10 cellular contexts compared by ENCODE assay signal in genomic region chr19:40797963-40798222, GRCh38. TPM values are rescaled to one million over a fixed set of nuclear protein-coding genes. Genes with fewer than 3 reads are reported as not detected.
DNase-seq lines count a peak whose midpoint lies in the region; ATAC-seq and TF ChIP-seq lines count a peak whose summit lies in the region.
"Had no signal": no experiment of that assay in that cellular context is flagged by ENCODE, and none has a peak within 500 bp of the region (broad histone marks: within the 10 kb centered on the region; RNA-seq: fewer than 3 reads in every experiment).

No MANE protein-coding gene starts in this region.

- H3K79me2 ChIP-seq in DOHH2 (ENCODE audit: control insufficient read depth, low read length), result peaks cover 38% of the 10 kb centered on the region

- DNase-seq in RWPE1 (ENCODE audit: low spot score), result no peak
- DNase-seq in psoas muscle, result no peak
- no peak for DNase-seq in cortex of kidney (lab: John Stamatoyannopoulos, UW)
- DNase-seq in stimulated activated CD4-positive, alpha-beta T cell treated with anti-CD3 and anti-CD28 coated beads, Interleukin-15, amount 100 ng/mL, for 24 hours, result no peak
- DNase-seq in activated CD8-positive, alpha-beta memory T cell treated with anti-CD3 and anti-CD28 coated beads for 24 hours, result no peak

- ATAC-seq in psoas muscle, result no peak
- ATAC-seq in HG03432 (IDR thresholded peaks at IDR 0.05; ENCODE audit: unreplicated experiment), result no peak

- H3K9me2 ChIP-seq in DOHH2 (replicated peaks; ENCODE audit: control insufficient read depth, low read length), result no peaks in the 10 kb centered on the region

- H3K4me2 ChIP-seq in DOHH2 (ENCODE audit: low read length), result peak overlapping the region; percentile 86

- H3K9me3 ChIP-seq in DOHH2 (ENCODE audit: control insufficient read depth, insufficient read depth, low read length) (no peaks in the 10 kb centered on the region), esophagus (ENCODE audit: control insufficient read depth in 2 of 2, insufficient read depth in 1 of 2, low read depth in 1 of 2, low read length in 1 of 2) (no peaks in the 10 kb centered on the region), psoas muscle (no peaks in the 10 kb centered on the region)

- peaks cover 21% of the 10 kb centered on the region for H4K20me1 ChIP-seq in DOHH2 (ENCODE audit: control insufficient read depth, insufficient read depth, low read depth, low read length)

- 57 to 60% methylated on average over 4 of the region's 4 CpGs for WGBS in esophagus, 2 donors
- 56 to 61% (median 59%) methylated on average over 4 of the region's 4 CpGs for WGBS in psoas muscle, 3 donors

- H3K4me1 ChIP-seq in DOHH2 (ENCODE audit: control insufficient read depth, low read length) (peaks cover 47% of the 10 kb centered on the region), esophagus (ENCODE audit: control insufficient read depth in 2 of 2, insufficient read depth in 2 of 2, low read length in 1 of 2) (peaks cover 19 to 23% of the 10 kb centered on the region in 2 donors), psoas muscle (peaks cover 29% of the 10 kb centered on the region)

- POLR2A ChIA-PET in RWPE1 (lab: Yijun Ruan, JAX; ENCODE audit: low non-redundant PET), result no interaction called here

- 0 out of 2 replicates have a peak, but pooled peaks cover under 1% of the 10 kb centered on the region for H3F3A ChIP-seq in DOHH2 (ENCODE audit: control insufficient read depth, insufficient read depth)

- H3K27ac ChIP-seq in DOHH2 (ENCODE audit: low read depth, low read length) (peak overlapping the region; percentile 79), RWPE1 (peak overlapping the region; percentile 88), esophagus (ENCODE audit: low read depth in 2 of 2, low read length in 1 of 2) (peak overlapping the region; percentile 89 to 90), psoas muscle (peak overlapping the region; percentile 89)

- H3K36me3 ChIP-seq in DOHH2 (ENCODE audit: control insufficient read depth, low read length) (peaks cover 32% of the 10 kb centered on the region), esophagus (ENCODE audit: control insufficient read depth in 2 of 2, insufficient read depth in 2 of 2, low read length in 1 of 2) (peaks cover 0 to 17% of the 10 kb centered on the region in 2 donors), psoas muscle (ENCODE audit: insufficient read depth in 1 of 2, low read depth in 1 of 2) (peaks cover 0 to 14% of the 10 kb centered on the region in 2 donors)

- CTCF ChIA-PET in RWPE1 (lab: Yijun Ruan, JAX), result no interaction called here

- H3K27me3 ChIP-seq in DOHH2 (ENCODE audit: control insufficient read depth, low read length) (no peaks in the 10 kb centered on the region), esophagus (ENCODE audit: control insufficient read depth in 1 of 2, insufficient read depth in 2 of 2, low read length in 2 of 2) (no peaks in the 10 kb centered on the region), psoas muscle (ENCODE audit: insufficient read depth in 3 of 3, low read length in 2 of 3) (no peaks in the 10 kb centered on the region)

- TF ChIP-seq CTCF in DOHH2 (IDR thresholded peaks at IDR 0.05; ENCODE audit: low read depth, low read length, poor library complexity, severe bottlenecking), result no peak
- no peak for TF ChIP-seq CTCF in RWPE1 (conservative IDR thresholded peaks at IDR 0.05; ENCODE audit: low read depth)
- no peak for TF ChIP-seq CTCF in psoas muscle (IDR thresholded peaks at IDR 0.05)

- intact Hi-C loops in psoas muscle (cut with DNase I), result loop anchor here in 1 of 2 donors (1.0 to 5.0 kb wide), 2 partner anchors 20 to 46 kb away; partner anchors contain the start of genes ACTMAP, RAB4B and SNRPA

- H3K4me3 ChIP-seq in DOHH2 (ENCODE audit: low read length), result peak overlapping the region; percentile 71
- peak overlapping the region; percentile 17 to 39 for H3K4me3 ChIP-seq in esophagus (ENCODE audit: low read depth in 1 of 2, low read length in 2 of 2)
- peak overlapping the region; percentile 95 for H3K4me3 ChIP-seq in psoas muscle

RNA-seq across cellular contexts. Expression of gene EGLN2, which starts 1.1 kb away (rescaled TPM):
- polyA plus RNA-seq in esophagus (10 to 100 TPM; 36.3 to 44.7 TPM), psoas muscle (10 to 100 TPM; 45.8 to 67.6 (median 50.0) TPM)
- 10 to 100 TPM; 34.9 to 42.9 (median 38.9) TPM for total RNA-seq in psoas muscle

RNA-seq across cellular contexts. Expression of gene RAB4B, which starts 19.8 kb away (rescaled TPM):
- polyA plus RNA-seq in esophagus, result 10 to 100 TPM; 30.9 to 41.8 TPM
- total RNA-seq in psoas muscle, result 10 to 100 TPM in 3 of 4 donors, 1 to 10 TPM in 1; 8.2 to 14.5 (median 13.9) TPM
- polyA plus RNA-seq in psoas muscle, result 10 to 100 TPM; 19.2 to 28.7 (median 23.4) TPM

RNA-seq across cellular contexts. Expression of gene MIA, which starts 22.6 kb away (rescaled TPM):
- 1 to 10 TPM in 1 of 2 donors, under 1 TPM in 1; 0.47 to 1.8 TPM for polyA plus RNA-seq in esophagus
- total RNA-seq in psoas muscle, result 1 to 10 TPM in 1 of 4 donors, not detected in 3; 1.3 TPM
- under 1 TPM in 2 of 3 donors, not detected in 1; 0.38 to 0.77 TPM for polyA plus RNA-seq in psoas muscle
- total RNA-seq: myocyte; T-helper 1 cell treated with Interleukin-12 subunit alpha and Interleukin-12 subunit beta and Interleukin-4 antibody, amounts not matched to agents 30 ng/mL and 1 ng/mL, for 36 hours had no signal

RNA-seq across cellular contexts. Expression of gene SNRPA, which starts 46.9 kb away (rescaled TPM):
- polyA plus RNA-seq in esophagus (10 to 100 TPM; 48.9 to 58.1 TPM), psoas muscle (10 to 100 TPM; 21.5 to 34.2 (median 22.5) TPM)
- 10 to 100 TPM; 27.5 to 43.6 (median 33.5) TPM for total RNA-seq in psoas muscle

RNA-seq across cellular contexts. Expression of gene ACTMAP, which starts 47.6 kb away (rescaled TPM):
- polyA plus RNA-seq in esophagus, result 1 to 10 TPM; 3.1 to 6.8 TPM
- 10 to 100 TPM in 2 of 4 donors, 1 to 10 TPM in 2; 6.7 to 13.3 (median 9.6) TPM for total RNA-seq in psoas muscle
- polyA plus RNA-seq in psoas muscle, result 1 to 10 TPM; 5.1 to 8.9 (median 6.6) TPM

Comparison
In these comparisons a context has a peak if more than half of its experiments do, and no peak if none do; other contexts are left out.
1. H3K4me3 ChIP-seq: peak in every context shown above with its lines; median percentile 95 in psoas muscle; 71 in DOHH2; 28 in esophagus.